Comparison of ENCODE assay signal across 2 cellular contexts in genomic region chr11:8097926-8098325, GRCh38.
TF ChIP-seq lines count a peak whose summit lies in the region.

No MANE protein-coding gene starts in this region.

TF ChIP-seq in SK-N-SH, 30 proteins besides CTCF, POLR2A, EP300 and RAD21 (continued from another document):
- TF ChIP-seq ZBTB33 (IDR thresholded peaks at IDR 0.05; ENCODE audit: borderline replicate concordance, low read depth) = no peak
- TF ChIP-seq NFIC (IDR thresholded peaks at IDR 0.05; ENCODE audit: borderline replicate concordance) = no peak
- no peak for TF ChIP-seq SMC3 (IDR thresholded peaks at IDR 0.05; ENCODE audit: low read depth, low read length)
- TF ChIP-seq FOXM1 (IDR thresholded peaks at IDR 0.05; ENCODE audit: low read depth) = no peak
- TF ChIP-seq YY1 (IDR thresholded peaks at IDR 0.05; ENCODE audit: low read depth) = no peak
- TF ChIP-seq EZH2phosphoT487 (IDR thresholded peaks at IDR 0.05; ENCODE audit: borderline replicate concordance, low read depth) = no peak
- TF ChIP-seq GABPA (IDR thresholded peaks at IDR 0.05; ENCODE audit: low read depth) = no peak
- no peak for TF ChIP-seq RFX5 (IDR thresholded peaks at IDR 0.05; ENCODE audit: low read length)
- no peak for TF ChIP-seq TEAD4 (IDR thresholded peaks at IDR 0.05; ENCODE audit: borderline replicate concordance, insufficient read depth)
- no peak for TF ChIP-seq MXI1 (IDR thresholded peaks at IDR 0.05; ENCODE audit: low read depth, low read length)
- no peak for TF ChIP-seq TCF12 (IDR thresholded peaks at IDR 0.05)
- TF ChIP-seq TAF1 (IDR thresholded peaks at IDR 0.05; ENCODE audit: borderline replicate concordance, low read depth, low read length) = no peak
- TF ChIP-seq IRF3 (IDR thresholded peaks at IDR 0.05; ENCODE audit: low read depth, low read length) = no peak
- TF ChIP-seq MAX (IDR thresholded peaks at IDR 0.05; ENCODE audit: low read depth) = no peak

TF ChIP-seq in SK-N-SH treated with all-trans-retinoic acid at 6 μM for 48 hours, 23 proteins besides CTCF, POLR2A, EP300 and RAD21 (continued from another document):
- TF ChIP-seq BACH2 (CRISPR knock-in tag; IDR thresholded peaks at IDR 0.05; ENCODE audit: borderline replicate concordance) (no peak), ISL1 (CRISPR knock-in tag; IDR thresholded peaks at IDR 0.05) (no peak), POU6F1 (CRISPR knock-in tag; IDR thresholded peaks at IDR 0.05; ENCODE audit: borderline replicate concordance, low read depth) (no peak), CREB5 (CRISPR knock-in tag; IDR thresholded peaks at IDR 0.05; ENCODE audit: low read depth) (no peak), PATZ1 (CRISPR knock-in tag; IDR thresholded peaks at IDR 0.05; ENCODE audit: borderline replicate concordance) (no peak), OSR1 (CRISPR knock-in tag; IDR thresholded peaks at IDR 0.05) (no peak), ZFP3 (CRISPR knock-in tag; IDR thresholded peaks at IDR 0.05) (no peak), TCF4 (CRISPR knock-in tag; IDR thresholded peaks at IDR 0.05; ENCODE audit: borderline replicate concordance) (no peak), ZC3H10 (CRISPR knock-in tag; IDR thresholded peaks at IDR 0.05) (no peak)
TF ChIP-seq in SK-N-SH treated with all-trans-retinoic acid at 6 μM for 48 hours: peak in this region for 0.
